ENCODE assay signal across 1 cellular context in the genomic region with DNA sequence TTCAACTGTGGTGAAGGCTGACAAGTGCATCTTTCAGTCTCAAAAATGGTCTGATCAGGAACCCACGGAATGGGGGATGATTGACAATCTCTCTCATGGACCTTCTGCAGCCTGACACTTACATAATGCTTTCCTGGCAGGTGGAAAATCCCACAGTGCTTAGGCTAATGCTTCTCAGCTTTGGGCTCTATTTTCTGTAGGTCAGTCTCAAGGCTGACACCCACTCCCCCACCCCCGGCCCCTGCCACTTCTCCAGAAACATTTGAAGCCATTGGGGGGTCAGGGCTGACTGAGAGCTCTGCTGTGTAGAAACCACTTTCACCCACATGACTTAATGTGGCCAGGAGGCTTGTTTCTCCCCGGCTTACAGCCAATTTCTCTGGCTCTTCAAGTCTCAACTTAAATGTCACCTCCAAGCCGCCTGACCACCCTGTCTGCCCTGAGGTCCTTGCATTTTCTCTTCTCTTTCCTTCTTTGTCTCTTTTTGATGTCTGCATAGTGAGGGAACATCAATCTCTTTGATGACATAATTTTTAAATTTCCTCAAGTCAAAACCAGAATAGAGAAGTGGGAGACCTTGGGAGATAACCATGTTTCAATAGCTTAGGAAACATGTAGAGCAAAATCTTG.
TF ChIP-seq lines count a peak whose summit lies in the region.

No MANE protein-coding gene starts in this region.

TF ChIP-seq in GM12878, 131 proteins besides CTCF, POLR2A, EP300 and RAD21 (continued from another document):
- TF ChIP-seq CEBPZ (IDR thresholded peaks at IDR 0.05; ENCODE audit: low read depth, low read length) (no peak), NFYA (IDR thresholded peaks at IDR 0.05; ENCODE audit: borderline replicate concordance, low read depth, low read length) (no peak), TARDBP (IDR thresholded peaks at IDR 0.05; ENCODE audit: borderline replicate concordance) (no peak), SIX5 (IDR thresholded peaks at IDR 0.05; ENCODE audit: low read depth, low read length, severe bottlenecking) (no peak), BACH1 (IDR thresholded peaks at IDR 0.05; ENCODE audit: borderline replicate concordance) (no peak), WRNIP1 (IDR thresholded peaks at IDR 0.05; ENCODE audit: borderline replicate concordance, low read depth, low read length) (no peak), GATAD2B (conservative IDR thresholded peaks at IDR 0.05; ENCODE audit: low read depth) (0 out of 2 replicates have a peak, but pooled peaks have one; percentile 14), PAX8 (IDR thresholded peaks at IDR 0.05) (no peak), TCF3 (IDR thresholded peaks at IDR 0.05; ENCODE audit: borderline replicate concordance, insufficient read depth, low read depth, low read length) (0 out of 2 replicates have a peak, but pooled peaks have one; percentile 11), SUZ12 (IDR thresholded peaks at IDR 0.05; ENCODE audit: unreplicated experiment) (no peak), TBL1XR1 (IDR thresholded peaks at IDR 0.05; ENCODE audit: low read depth, low read length) (no peak), ESRRA (IDR thresholded peaks at IDR 0.05; ENCODE audit: low read length) (no peak), BMI1 (IDR thresholded peaks at IDR 0.05; ENCODE audit: borderline replicate concordance) (peak; percentile 39; the same call in 1 of the 2 replicates), CHD1 (IDR thresholded peaks at IDR 0.05; ENCODE audit: low read depth, low read length) (no peak), JUND (IDR thresholded peaks at IDR 0.05; ENCODE audit: low read depth, low read length) (no peak), MLLT1 (IDR thresholded peaks at IDR 0.05) (no peak), STAT1 (conservative IDR thresholded peaks at IDR 0.05) (no peak), MYC (IDR thresholded peaks at IDR 0.05; ENCODE audit: insufficient read depth, insufficient read length, insufficient replicate concordance, low read length, severe bottlenecking) (no peak), SRF (IDR thresholded peaks at IDR 0.05; ENCODE audit: low read depth in 2 of 2, low read length in 2 of 2) (no peak), ZNF274 (IDR thresholded peaks at IDR 0.05; ENCODE audit: insufficient read depth, insufficient read length) (no peak), HDAC2 (IDR thresholded peaks at IDR 0.05) (peak; percentile 56; the same call in 1 of the 2 replicates), MYB (IDR thresholded peaks at IDR 0.05; ENCODE audit: borderline replicate concordance, low read depth, low read length) (no peak), ZSCAN29 (IDR thresholded peaks at IDR 0.05) (no peak), NFIC (IDR thresholded peaks at IDR 0.05; ENCODE audit: low read depth, low read length) (peak; percentile 71; the same call in 1 of the 2 replicates), MTA2 (IDR thresholded peaks at IDR 0.05; ENCODE audit: low read depth) (peak; percentile 71; the same call in 1 of the 2 replicates), SMAD1 (IDR thresholded peaks at IDR 0.05; ENCODE audit: low read depth, partially characterized antibody) (no peak), SPI1 (IDR thresholded peaks at IDR 0.05; ENCODE audit: borderline replicate concordance, insufficient read depth, low read depth, low read length) (peak; percentile 59; the same call in 1 of the 2 replicates), HCFC1 (IDR thresholded peaks at IDR 0.05; ENCODE audit: low read length) (no peak), NR2F1 (conservative IDR thresholded peaks at IDR 0.05) (peak; percentile 51; the same call in 1 of the 2 replicates), SKIL (IDR thresholded peaks at IDR 0.05; ENCODE audit: low read depth, poor library complexity, severe bottlenecking) (peak; percentile 51), POU2F2 (IDR thresholded peaks at IDR 0.05; ENCODE audit: borderline replicate concordance, low read depth, low read length) (no peak), SUPT20H (IDR thresholded peaks at IDR 0.05; ENCODE audit: borderline replicate concordance, control insufficient read depth, low read depth, low read length) (no peak), PAX5 (IDR thresholded peaks at IDR 0.05; ENCODE audit: borderline replicate concordance, low read depth, low read length) (peak; percentile 54; the same call in 1 of the 2 replicates), IKZF1 (conservative IDR thresholded peaks at IDR 0.05) (peak; percentile 81), BHLHE40 (IDR thresholded peaks at IDR 0.05; ENCODE audit: borderline replicate concordance in 1 of 2, low read depth in 2 of 2, low read length in 1 of 2) (peak; percentile 31 to 41; a peak in 2 of 4 replicates), HSF1 (IDR thresholded peaks at IDR 0.05; ENCODE audit: low read depth, low read length) (no peak), MTA3 (IDR thresholded peaks at IDR 0.05; ENCODE audit: borderline replicate concordance, low read length) (0 out of 2 replicates have a peak, but pooled peaks have one; percentile 22)
- TF ChIP-seq, protein P1, sequence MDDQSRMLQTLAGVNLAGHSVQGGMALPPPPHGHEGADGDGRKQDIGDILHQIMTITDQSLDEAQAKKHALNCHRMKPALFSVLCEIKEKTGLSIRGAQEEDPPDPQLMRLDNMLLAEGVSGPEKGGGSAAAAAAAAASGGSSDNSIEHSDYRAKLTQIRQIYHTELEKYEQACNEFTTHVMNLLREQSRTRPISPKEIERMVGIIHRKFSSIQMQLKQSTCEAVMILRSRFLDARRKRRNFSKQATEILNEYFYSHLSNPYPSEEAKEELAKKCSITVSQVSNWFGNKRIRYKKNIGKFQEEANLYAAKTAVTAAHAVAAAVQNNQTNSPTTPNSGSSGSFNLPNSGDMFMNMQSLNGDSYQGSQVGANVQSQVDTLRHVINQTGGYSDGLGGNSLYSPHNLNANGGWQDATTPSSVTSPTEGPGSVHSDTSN (IDR thresholded peaks at IDR 0.05; ENCODE audit: insufficient replicate concordance, low read depth, low read length): peak; percentile 46
- TF ChIP-seq, protein P2, sequence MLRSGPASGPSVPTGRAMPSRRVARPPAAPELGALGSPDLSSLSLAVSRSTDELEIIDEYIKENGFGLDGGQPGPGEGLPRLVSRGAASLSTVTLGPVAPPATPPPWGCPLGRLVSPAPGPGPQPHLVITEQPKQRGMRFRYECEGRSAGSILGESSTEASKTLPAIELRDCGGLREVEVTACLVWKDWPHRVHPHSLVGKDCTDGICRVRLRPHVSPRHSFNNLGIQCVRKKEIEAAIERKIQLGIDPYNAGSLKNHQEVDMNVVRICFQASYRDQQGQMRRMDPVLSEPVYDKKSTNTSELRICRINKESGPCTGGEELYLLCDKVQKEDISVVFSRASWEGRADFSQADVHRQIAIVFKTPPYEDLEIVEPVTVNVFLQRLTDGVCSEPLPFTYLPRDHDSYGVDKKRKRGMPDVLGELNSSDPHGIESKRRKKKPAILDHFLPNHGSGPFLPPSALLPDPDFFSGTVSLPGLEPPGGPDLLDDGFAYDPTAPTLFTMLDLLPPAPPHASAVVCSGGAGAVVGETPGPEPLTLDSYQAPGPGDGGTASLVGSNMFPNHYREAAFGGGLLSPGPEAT (IDR thresholded peaks at IDR 0.05; ENCODE audit: low read depth): 0 out of 2 replicates have a peak, but pooled peaks have one; percentile 50
- TF ChIP-seq, protein P3, sequence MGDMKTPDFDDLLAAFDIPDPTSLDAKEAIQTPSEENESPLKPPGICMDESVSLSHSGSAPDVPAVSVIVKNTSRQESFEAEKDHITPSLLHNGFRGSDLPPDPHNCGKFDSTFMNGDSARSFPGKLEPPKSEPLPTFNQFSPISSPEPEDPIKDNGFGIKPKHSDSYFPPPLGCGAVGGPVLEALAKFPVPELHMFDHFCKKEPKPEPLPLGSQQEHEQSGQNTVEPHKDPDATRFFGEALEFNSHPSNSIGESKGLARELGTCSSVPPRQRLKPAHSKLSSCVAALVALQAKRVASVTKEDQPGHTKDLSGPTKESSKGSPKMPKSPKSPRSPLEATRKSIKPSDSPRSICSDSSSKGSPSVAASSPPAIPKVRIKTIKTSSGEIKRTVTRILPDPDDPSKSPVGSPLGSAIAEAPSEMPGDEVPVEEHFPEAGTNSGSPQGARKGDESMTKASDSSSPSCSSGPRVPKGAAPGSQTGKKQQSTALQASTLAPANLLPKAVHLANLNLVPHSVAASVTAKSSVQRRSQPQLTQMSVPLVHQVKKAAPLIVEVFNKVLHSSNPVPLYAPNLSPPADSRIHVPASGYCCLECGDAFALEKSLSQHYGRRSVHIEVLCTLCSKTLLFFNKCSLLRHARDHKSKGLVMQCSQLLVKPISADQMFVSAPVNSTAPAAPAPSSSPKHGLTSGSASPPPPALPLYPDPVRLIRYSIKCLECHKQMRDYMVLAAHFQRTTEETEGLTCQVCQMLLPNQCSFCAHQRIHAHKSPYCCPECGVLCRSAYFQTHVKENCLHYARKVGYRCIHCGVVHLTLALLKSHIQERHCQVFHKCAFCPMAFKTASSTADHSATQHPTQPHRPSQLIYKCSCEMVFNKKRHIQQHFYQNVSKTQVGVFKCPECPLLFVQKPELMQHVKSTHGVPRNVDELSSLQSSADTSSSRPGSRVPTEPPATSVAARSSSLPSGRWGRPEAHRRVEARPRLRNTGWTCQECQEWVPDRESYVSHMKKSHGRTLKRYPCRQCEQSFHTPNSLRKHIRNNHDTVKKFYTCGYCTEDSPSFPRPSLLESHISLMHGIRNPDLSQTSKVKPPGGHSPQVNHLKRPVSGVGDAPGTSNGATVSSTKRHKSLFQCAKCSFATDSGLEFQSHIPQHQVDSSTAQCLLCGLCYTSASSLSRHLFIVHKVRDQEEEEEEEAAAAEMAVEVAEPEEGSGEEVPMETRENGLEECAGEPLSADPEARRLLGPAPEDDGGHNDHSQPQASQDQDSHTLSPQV (IDR thresholded peaks at IDR 0.05): no peak
- TF ChIP-seq, protein P4, sequence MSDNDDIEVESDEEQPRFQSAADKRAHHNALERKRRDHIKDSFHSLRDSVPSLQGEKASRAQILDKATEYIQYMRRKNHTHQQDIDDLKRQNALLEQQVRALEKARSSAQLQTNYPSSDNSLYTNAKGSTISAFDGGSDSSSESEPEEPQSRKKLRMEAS (IDR thresholded peaks at IDR 0.05; ENCODE audit: low read depth, low read length): no peak
